27 cellular contexts compared by ENCODE assay signal in the genomic region with DNA sequence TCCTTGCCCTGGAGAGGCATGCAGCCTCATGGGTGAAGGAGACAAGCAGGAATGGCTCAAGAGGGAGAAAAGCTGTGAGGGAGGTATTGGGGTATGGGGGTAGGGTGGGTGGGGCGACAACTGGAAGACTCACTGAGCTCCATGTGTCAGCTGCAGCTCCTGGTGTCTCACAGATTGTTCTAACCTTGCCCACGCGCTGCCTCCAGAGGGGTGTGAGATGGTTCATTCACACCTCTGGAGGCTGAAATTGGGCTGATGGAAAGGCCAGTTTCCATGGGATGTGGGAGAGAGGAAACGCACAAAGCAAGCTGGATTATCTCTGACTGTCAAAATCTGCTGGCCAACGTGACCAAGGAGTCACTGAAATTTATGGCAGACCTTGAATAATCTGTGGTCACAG.
"Had no signal": no experiment of that assay in that cellular context is flagged by ENCODE, and none has a peak within 500 bp of the region (broad histone marks: within the 10 kb centered on the region; RNA-seq: fewer than 3 reads in every experiment).

No MANE protein-coding gene starts in this region.

- ATAC-seq: naive thymus-derived CD4-positive, alpha-beta T cell; natural killer cell; psoas muscle; right cardiac atrium; right lobe of liver; stimulated activated effector memory CD8-positive, alpha-beta T cell treated with anti-CD3 and anti-CD28 coated beads, Interleukin-12 subunit alpha, Interleukin-12 subunit beta, amount 100 ng/mL, for 72 hours; stimulated activated naive B cell treated with anti-CD40 and anti-IgM and Interleukin-4, amounts not matched to agents 10 μg/mL and 1 μg/mL and 100 μg/mL, for 72 hours had no signal

- H3K27ac ChIP-seq: ovary, parathyroid adenoma, psoas muscle, right lobe of liver, sigmoid colon, stomach, thoracic aorta, thyroid gland, tibial nerve, upper lobe of left lung, vagina had no signal

- H3K9me3 ChIP-seq: ovary, right lobe of liver, sigmoid colon, stomach, thoracic aorta, thyroid gland, upper lobe of left lung, vagina had no signal

- H2AFZ ChIP-seq: parathyroid adenoma had no signal

- H3K4me1 Mint-ChIP-seq: naive thymus-derived CD4-positive, alpha-beta T cell; natural killer cell; neural crest cell; stimulated activated effector memory CD8-positive, alpha-beta T cell treated with anti-CD3 and anti-CD28 coated beads, Interleukin-12 subunit alpha, Interleukin-12 subunit beta, amount 100 ng/mL, for 72 hours; stimulated activated naive B cell treated with anti-CD40 and anti-IgM and Interleukin-4, amounts not matched to agents 10 μg/mL and 1 μg/mL and 100 μg/mL, for 72 hours had no signal

- H3K36me3 ChIP-seq: ovary, right lobe of liver, sigmoid colon, stomach, thoracic aorta, thyroid gland, tibial nerve, upper lobe of left lung, vagina had no signal

- H3K9me3 Mint-ChIP-seq: stimulated activated naive CD8-positive, alpha-beta T cell treated with anti-CD3 and anti-CD28 coated beads, Interleukin-15, Interleukin-2, amounts not matched to agents 100 ng/mL and 50 ng/mL, for 24 hours had no signal

- H3K27me3 ChIP-seq: ovary, right lobe of liver, sigmoid colon, thyroid gland, tibial nerve, upper lobe of left lung, vagina had no signal

- H3K36me3 Mint-ChIP-seq: natural killer cell; stimulated activated effector memory CD8-positive, alpha-beta T cell treated with anti-CD3 and anti-CD28 coated beads, Interleukin-12 subunit alpha, Interleukin-12 subunit beta, amount 100 ng/mL, for 72 hours; stimulated activated naive B cell treated with anti-CD40 and anti-IgM and Interleukin-4, amounts not matched to agents 10 μg/mL and 1 μg/mL and 100 μg/mL, for 72 hours had no signal

- H3K4me3 Mint-ChIP-seq: naive thymus-derived CD4-positive, alpha-beta T cell; natural killer cell; nephron progenitor cell; neural crest cell; stimulated activated effector memory CD8-positive, alpha-beta T cell treated with anti-CD3 and anti-CD28 coated beads, Interleukin-12 subunit alpha, Interleukin-12 subunit beta, amount 100 ng/mL, for 72 hours; stimulated activated naive B cell treated with anti-CD40 and anti-IgM and Interleukin-4, amounts not matched to agents 10 μg/mL and 1 μg/mL and 100 μg/mL, for 72 hours; stimulated activated naive CD8-positive, alpha-beta T cell treated with anti-CD3 and anti-CD28 coated beads, Interleukin-15, Interleukin-2, amounts not matched to agents 100 ng/mL and 50 ng/mL, for 24 hours had no signal

- H3K9ac ChIP-seq: parathyroid adenoma had no signal

- H3K27me3 Mint-ChIP-seq: progenitor cell of endocrine pancreas; stimulated activated naive CD8-positive, alpha-beta T cell treated with anti-CD3 and anti-CD28 coated beads, Interleukin-15, Interleukin-2, amounts not matched to agents 100 ng/mL and 50 ng/mL, for 24 hours had no signal

- H3K27ac Mint-ChIP-seq: naive thymus-derived CD4-positive, alpha-beta T cell; natural killer cell; nephron progenitor cell; progenitor cell of endocrine pancreas; stimulated activated effector memory CD8-positive, alpha-beta T cell treated with anti-CD3 and anti-CD28 coated beads, Interleukin-12 subunit alpha, Interleukin-12 subunit beta, amount 100 ng/mL, for 72 hours; stimulated activated naive B cell treated with anti-CD40 and anti-IgM and Interleukin-4, amounts not matched to agents 10 μg/mL and 1 μg/mL and 100 μg/mL, for 72 hours; stimulated activated naive CD8-positive, alpha-beta T cell treated with anti-CD3 and anti-CD28 coated beads, Interleukin-15, Interleukin-2, amounts not matched to agents 100 ng/mL and 50 ng/mL, for 24 hours had no signal

- DNase-seq: naive thymus-derived CD4-positive, alpha-beta T cell; natural killer cell; nephron progenitor cell; ovary; psoas muscle; right cardiac atrium; right lobe of liver; sigmoid colon; small intestine; stimulated activated CD4-positive, alpha-beta T cell treated with anti-CD3 and anti-CD28 coated beads, Interleukin-15, amount 100 ng/mL, for 24 hours; stimulated activated CD4-positive, alpha-beta T cell treated with anti-CD3 and anti-CD28 coated beads, Interleukin-2, amount 100 ng/mL, for 24 hours; stimulated activated CD4-positive, alpha-beta T cell treated with anti-CD3 and anti-CD28 coated beads, Interleukin-2, amount 100 ng/mL, for 48 hours; stimulated activated CD4-positive, alpha-beta T cell treated with anti-CD3 and anti-CD28 coated beads, Interleukin-4, amount 100 ng/mL, for 24 hours; stimulated activated naive B cell treated with anti-CD40 and anti-IgM and Interleukin-4, amounts not matched to agents 10 μg/mL and 1 μg/mL and 100 μg/mL, for 72 hours; stimulated activated naive CD4-positive, alpha-beta T cell treated with Interleukin-2 at 50 U/mL for 16 hours; stomach; thyroid gland; trophoblast cell; upper lobe of left lung had no signal

- H3K4me1 ChIP-seq: parathyroid adenoma, psoas muscle, right lobe of liver, sigmoid colon, stomach, tibial nerve, upper lobe of left lung, vagina had no signal

- H3K4me3 ChIP-seq: ovary, psoas muscle, right lobe of liver, sigmoid colon, stomach, thoracic aorta, thyroid gland, tibial nerve, upper lobe of left lung, vagina had no signal
